Comparison of ENCODE assay signal across 16 cellular contexts in the genomic region with DNA sequence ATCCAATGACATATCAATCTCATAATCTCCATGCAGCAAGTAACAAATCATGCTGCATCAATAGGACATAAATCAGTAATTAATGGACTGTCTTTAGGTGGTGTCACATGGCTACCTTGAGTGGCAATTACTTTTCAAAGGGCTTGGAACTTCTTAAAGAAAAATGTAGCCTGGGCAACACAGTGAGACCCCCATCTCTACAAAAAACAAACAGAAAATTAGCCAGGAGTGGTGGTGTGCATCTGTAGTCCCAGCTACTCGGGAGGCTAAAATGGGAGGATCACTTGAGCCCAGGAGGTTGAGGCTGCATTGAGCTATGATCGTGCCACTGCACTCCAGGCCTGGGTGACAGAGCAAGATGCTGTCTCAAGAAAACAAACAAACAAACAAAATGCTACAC.
"Had no signal": no experiment of that assay in that cellular context is flagged by ENCODE, and none has a peak within 500 bp of the region (broad histone marks: within the 10 kb centered on the region; RNA-seq: fewer than 3 reads in every experiment).

No MANE protein-coding gene starts in this region.

- H3K9me3 ChIP-seq: gastroesophageal sphincter, lower lobe of right lung, testis had no signal

- H3K27ac Mint-ChIP-seq: activated naive CD8-positive, alpha-beta T cell; activated T-helper 1 cell treated with anti-CD3 and anti-CD28 coated beads, Interleukin-12 subunit alpha, Interleukin-12 subunit beta, Interleukin-2, Interleukin-4 antibody, amounts not matched to agents 30 ng/mL and 10 ng/mL and 1 ng/mL, durations not matched to agents 14 hours and 24 hours and 36 hours had no signal

- H3K4me3 Mint-ChIP-seq: activated naive CD8-positive, alpha-beta T cell; activated T-helper 1 cell treated with anti-CD3 and anti-CD28 coated beads, Interleukin-12 subunit alpha, Interleukin-12 subunit beta, Interleukin-2, Interleukin-4 antibody, amounts not matched to agents 30 ng/mL and 10 ng/mL and 1 ng/mL, durations not matched to agents 14 hours and 24 hours and 36 hours; stimulated activated naive CD8-positive, alpha-beta T cell treated with anti-CD3 and anti-CD28 coated beads, Interleukin-15, amount 100 ng/mL, for 72 hours had no signal

- H3K4me3 ChIP-seq: cardiac muscle cell, gastroesophageal sphincter, lower lobe of right lung, testis had no signal

- ATAC-seq: gastroesophageal sphincter; stimulated activated naive CD8-positive, alpha-beta T cell treated with anti-CD3 and anti-CD28 coated beads, Interleukin-15, amount 100 ng/mL, for 72 hours had no signal

- DNase-seq: activated CD4-positive, alpha-beta T cell treated with anti-CD3 and anti-CD28 coated beads, Interleukin-2, amount 50 U/mL, for 4 hours; activated gamma-delta T cell treated with Interleukin-2 at 50 U/mL for 16 hours; activated T-cell treated with anti-CD3 and anti-CD28 coated beads for 4 hours; erythroblast; lower lobe of right lung; nephron progenitor cell; nucleus accumbens; small intestine; stimulated activated CD4-positive, alpha-beta T cell treated with anti-CD3 and anti-CD28 coated beads, Interleukin-4, amount 100 ng/mL, for 1 hour; stimulated activated naive CD8-positive, alpha-beta T cell treated with anti-CD3 and anti-CD28 coated beads, Interleukin-15, amount 100 ng/mL, for 72 hours; T-helper 2 cell; testis had no signal

- H3K27me3 ChIP-seq: cardiac muscle cell, gastroesophageal sphincter, testis had no signal

- H3K9me3 Mint-ChIP-seq: activated T-helper 1 cell treated with anti-CD3 and anti-CD28 coated beads, Interleukin-12 subunit alpha, Interleukin-12 subunit beta, Interleukin-2, Interleukin-4 antibody, amounts not matched to agents 30 ng/mL and 10 ng/mL and 1 ng/mL, durations not matched to agents 14 hours and 24 hours and 36 hours; nephron progenitor cell; stimulated activated naive CD8-positive, alpha-beta T cell treated with anti-CD3 and anti-CD28 coated beads, Interleukin-15, amount 100 ng/mL, for 72 hours had no signal

- H3K27me3 Mint-ChIP-seq: activated naive CD8-positive, alpha-beta T cell; stimulated activated naive CD8-positive, alpha-beta T cell treated with anti-CD3 and anti-CD28 coated beads, Interleukin-15, amount 100 ng/mL, for 72 hours had no signal
